1 cellular context compared by ENCODE assay signal in the genomic region with DNA sequence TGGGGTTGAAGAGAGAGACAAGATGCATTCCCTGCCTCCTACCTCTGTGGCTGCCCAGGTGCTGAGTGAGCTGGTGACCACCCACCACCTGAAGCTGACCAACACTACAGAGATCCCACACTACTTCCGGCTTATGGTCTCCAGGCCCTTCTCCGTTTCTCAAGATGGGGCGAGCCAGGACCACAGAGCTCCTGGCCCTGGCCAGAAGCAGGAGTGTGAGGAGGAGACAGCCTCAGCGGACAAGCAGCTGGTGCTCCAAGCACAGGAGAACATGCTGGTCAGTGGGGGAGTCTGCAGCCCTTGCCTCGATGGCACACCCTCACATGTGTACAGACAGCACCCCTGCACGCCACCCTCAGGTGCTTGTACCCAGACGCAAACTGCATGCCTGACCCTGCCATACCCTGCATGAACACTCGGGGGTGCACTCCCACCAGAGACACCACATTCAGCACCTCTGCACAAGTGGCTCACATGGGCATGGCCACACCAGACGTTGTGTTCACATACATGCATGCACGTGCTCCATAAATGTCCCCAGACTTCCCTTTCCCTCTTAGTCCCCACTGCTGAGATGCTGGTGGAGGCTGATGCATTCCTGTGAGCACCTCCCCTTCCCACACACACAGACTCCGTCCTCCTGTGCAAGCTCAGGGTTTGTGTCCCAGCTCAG.
TF ChIP-seq lines count a peak whose summit lies in the region.

No MANE protein-coding gene starts in this region.

TF ChIP-seq in GM23338, 12 proteins besides CTCF, POLR2A, EP300 and RAD21 (continued from another document):
- TF ChIP-seq, protein P1, sequence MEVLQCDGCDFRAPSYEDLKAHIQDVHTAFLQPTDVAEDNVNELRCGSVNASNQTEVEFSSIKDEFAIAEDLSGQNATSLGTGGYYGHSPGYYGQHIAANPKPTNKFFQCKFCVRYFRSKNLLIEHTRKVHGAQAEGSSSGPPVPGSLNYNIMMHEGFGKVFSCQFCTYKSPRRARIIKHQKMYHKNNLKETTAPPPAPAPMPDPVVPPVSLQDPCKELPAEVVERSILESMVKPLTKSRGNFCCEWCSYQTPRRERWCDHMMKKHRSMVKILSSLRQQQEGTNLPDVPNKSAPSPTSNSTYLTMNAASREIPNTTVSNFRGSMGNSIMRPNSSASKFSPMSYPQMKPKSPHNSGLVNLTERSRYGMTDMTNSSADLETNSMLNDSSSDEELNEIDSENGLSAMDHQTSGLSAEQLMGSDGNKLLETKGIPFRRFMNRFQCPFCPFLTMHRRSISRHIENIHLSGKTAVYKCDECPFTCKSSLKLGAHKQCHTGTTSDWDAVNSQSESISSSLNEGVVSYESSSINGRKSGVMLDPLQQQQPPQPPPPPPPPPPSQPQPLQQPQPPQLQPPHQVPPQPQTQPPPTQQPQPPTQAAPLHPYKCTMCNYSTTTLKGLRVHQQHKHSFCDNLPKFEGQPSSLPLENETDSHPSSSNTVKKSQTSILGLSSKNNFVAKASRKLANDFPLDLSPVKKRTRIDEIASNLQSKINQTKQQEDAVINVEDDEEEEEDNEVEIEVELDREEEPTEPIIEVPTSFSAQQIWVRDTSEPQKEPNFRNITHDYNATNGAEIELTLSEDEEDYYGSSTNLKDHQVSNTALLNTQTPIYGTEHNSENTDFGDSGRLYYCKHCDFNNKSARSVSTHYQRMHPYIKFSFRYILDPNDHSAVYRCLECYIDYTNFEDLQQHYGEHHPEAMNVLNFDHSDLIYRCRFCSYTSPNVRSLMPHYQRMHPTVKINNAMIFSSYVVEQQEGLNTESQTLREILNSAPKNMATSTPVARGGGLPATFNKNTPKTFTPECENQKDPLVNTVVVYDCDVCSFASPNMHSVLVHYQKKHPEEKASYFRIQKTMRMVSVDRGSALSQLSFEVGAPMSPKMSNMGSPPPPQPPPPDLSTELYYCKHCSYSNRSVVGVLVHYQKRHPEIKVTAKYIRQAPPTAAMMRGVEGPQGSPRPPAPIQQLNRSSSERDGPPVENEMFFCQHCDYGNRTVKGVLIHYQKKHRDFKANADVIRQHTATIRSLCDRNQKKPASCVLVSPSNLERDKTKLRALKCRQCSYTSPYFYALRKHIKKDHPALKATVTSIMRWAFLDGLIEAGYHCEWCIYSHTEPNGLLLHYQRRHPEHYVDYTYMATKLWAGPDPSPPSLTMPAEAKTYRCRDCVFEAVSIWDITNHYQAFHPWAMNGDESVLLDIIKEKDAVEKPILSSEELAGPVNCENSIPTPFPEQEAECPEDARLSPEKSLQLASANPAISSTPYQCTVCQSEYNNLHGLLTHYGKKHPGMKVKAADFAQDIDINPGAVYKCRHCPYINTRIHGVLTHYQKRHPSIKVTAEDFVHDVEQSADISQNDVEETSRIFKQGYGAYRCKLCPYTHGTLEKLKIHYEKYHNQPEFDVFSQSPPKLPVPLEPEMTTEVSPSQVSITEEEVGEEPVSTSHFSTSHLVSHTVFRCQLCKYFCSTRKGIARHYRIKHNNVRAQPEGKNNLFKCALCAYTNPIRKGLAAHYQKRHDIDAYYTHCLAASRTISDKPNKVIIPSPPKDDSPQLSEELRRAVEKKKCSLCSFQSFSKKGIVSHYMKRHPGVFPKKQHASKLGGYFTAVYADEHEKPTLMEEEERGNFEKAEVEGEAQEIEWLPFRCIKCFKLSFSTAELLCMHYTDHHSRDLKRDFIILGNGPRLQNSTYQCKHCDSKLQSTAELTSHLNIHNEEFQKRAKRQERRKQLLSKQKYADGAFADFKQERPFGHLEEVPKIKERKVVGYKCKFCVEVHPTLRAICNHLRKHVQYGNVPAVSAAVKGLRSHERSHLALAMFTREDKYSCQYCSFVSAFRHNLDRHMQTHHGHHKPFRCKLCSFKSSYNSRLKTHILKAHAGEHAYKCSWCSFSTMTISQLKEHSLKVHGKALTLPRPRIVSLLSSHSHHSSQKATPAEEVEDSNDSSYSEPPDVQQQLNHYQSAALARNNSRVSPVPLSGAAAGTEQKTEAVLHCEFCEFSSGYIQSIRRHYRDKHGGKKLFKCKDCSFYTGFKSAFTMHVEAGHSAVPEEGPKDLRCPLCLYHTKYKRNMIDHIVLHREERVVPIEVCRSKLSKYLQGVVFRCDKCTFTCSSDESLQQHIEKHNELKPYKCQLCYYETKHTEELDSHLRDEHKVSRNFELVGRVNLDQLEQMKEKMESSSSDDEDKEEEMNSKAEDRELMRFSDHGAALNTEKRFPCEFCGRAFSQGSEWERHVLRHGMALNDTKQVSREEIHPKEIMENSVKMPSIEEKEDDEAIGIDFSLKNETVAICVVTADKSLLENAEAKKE (CRISPR knock-in tag; IDR thresholded peaks at IDR 0.05) = no peak
- TF ChIP-seq, protein P2, sequence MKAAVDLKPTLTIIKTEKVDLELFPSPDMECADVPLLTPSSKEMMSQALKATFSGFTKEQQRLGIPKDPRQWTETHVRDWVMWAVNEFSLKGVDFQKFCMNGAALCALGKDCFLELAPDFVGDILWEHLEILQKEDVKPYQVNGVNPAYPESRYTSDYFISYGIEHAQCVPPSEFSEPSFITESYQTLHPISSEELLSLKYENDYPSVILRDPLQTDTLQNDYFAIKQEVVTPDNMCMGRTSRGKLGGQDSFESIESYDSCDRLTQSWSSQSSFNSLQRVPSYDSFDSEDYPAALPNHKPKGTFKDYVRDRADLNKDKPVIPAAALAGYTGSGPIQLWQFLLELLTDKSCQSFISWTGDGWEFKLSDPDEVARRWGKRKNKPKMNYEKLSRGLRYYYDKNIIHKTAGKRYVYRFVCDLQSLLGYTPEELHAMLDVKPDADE (IDR thresholded peaks at IDR 0.05) = no peak
TF ChIP-seq in GM23338: peak in this region for 1.
